In genomic region chr6:153976921-153977693, GRCh38 we compare ENCODE assay signal across 11 cellular contexts.
DNase-seq lines count a peak whose midpoint lies in the region; ATAC-seq and TF ChIP-seq lines count a peak whose summit lies in the region.
"Had no signal": no experiment of that assay in that cellular context is flagged by ENCODE, and none has a peak within 500 bp of the region (broad histone marks: within the 10 kb centered on the region; RNA-seq: fewer than 3 reads in every experiment).

No MANE protein-coding gene starts in this region.

- no peaks in the 10 kb centered on the region for H3K9me2 ChIP-seq in PC-3 (replicated peaks; ENCODE audit: low read length)

- H3K9me3 ChIP-seq in PC-3 (ENCODE audit: low read length): no peaks in the 10 kb centered on the region
- H3K9me3 ChIP-seq: esophagus muscularis mucosa had no signal

- H3K27ac ChIP-seq in PC-3 (ENCODE audit: low read length) (no peak overlapping the region), coronary artery (no peak overlapping the region)
- H3K27ac ChIP-seq: esophagus muscularis mucosa had no signal

- no peak overlapping the region for H3K9ac ChIP-seq in PC-3 (ENCODE audit: low read length)

- H3F3A ChIP-seq in PC-3 (ENCODE audit: low read length, unreplicated experiment): no peaks in the 10 kb centered on the region

- CTCF ChIA-PET in PC-3 (lab: Charles Lee): no interaction called here

- no peak overlapping the region for H3K4me3 ChIP-seq in AG10803 (ENCODE audit: low read length)
- H3K4me3 ChIP-seq in PC-3 (ENCODE audit: low read length): no peak overlapping the region
- no peak overlapping the region for H3K4me3 ChIP-seq in fibroblast of villous mesenchyme (ENCODE audit: low read depth, low read length)
- H3K4me3 ChIP-seq in coronary artery: no peak overlapping the region
- H3K4me3 ChIP-seq: esophagus muscularis mucosa had no signal

- no peaks in the 10 kb centered on the region for H3K79me2 ChIP-seq in PC-3 (ENCODE audit: low read length)

- no TSS peak for BruUV-seq in PC-3 (replicated peaks; lab: Mats Ljungman, UMichigan)

- TF ChIP-seq CTCF in AG10803 (conservative IDR thresholded peaks at IDR 0.05; ENCODE audit: low read length) (no peak), PC-3 (conservative IDR thresholded peaks at IDR 0.05; ENCODE audit: low read depth, low read length) (no peak), fibroblast of villous mesenchyme (IDR thresholded peaks at IDR 0.05; ENCODE audit: insufficient read depth, low read depth, low read length) (no peak), coronary artery (IDR thresholded peaks at IDR 0.05) (no peak)

- DNase-seq in AG10803 (ENCODE audit: low read depth) (peak; percentile 67), PC-3 (peak; percentile 8), fibroblast of villous mesenchyme (ENCODE audit: low read depth) (peak; percentile 10), amygdala (lab: John Stamatoyannopoulos, UW) (no peak), NCI-H82 (lab: John Stamatoyannopoulos, UW) (no peak), coronary artery (ENCODE audit: low spot score) (no peak)
- no peak for DNase-seq in stimulated activated CD4-positive, alpha-beta T cell treated with anti-CD3 and anti-CD28 coated beads, Interleukin-12 subunit alpha, Interleukin-12 subunit beta, amount 100 ng/mL, for 4 hours
- DNase-seq: left cardiac atrium; stimulated activated CD4-positive, alpha-beta T cell treated with anti-CD3 and anti-CD28 coated beads, Interleukin-4, amount 100 ng/mL, for 1 hour had no signal

- intact Hi-C loops in PC-3 (cut with micrococcal nuclease): no loop called here

- H2AFZ ChIP-seq in PC-3 (ENCODE audit: low read length): no peak overlapping the region

- H3K4me2 ChIP-seq in PC-3 (ENCODE audit: low read length): no peak overlapping the region

- no peaks in the 10 kb centered on the region for H4K20me1 ChIP-seq in PC-3 (ENCODE audit: low read length)

- no peaks in the 10 kb centered on the region for H3K4me1 ChIP-seq in PC-3 (ENCODE audit: insufficient read depth, low read length)
- H3K4me1 ChIP-seq: esophagus muscularis mucosa had no signal

- POLR2A ChIA-PET in PC-3 (lab: Charles Lee; ENCODE audit: unreplicated experiment): no interaction called here

- ATAC-seq in GM19351 (IDR thresholded peaks at IDR 0.05; ENCODE audit: unreplicated experiment) (peak; percentile 61), PC-3 (no peak)

- peaks cover 24% of the 10 kb centered on the region for H3K27me3 ChIP-seq in PC-3 (ENCODE audit: low read length)
- H3K27me3 ChIP-seq: esophagus muscularis mucosa had no signal

- H3K36me3 ChIP-seq in PC-3 (ENCODE audit: low read depth, low read length): no peaks in the 10 kb centered on the region
- H3K36me3 ChIP-seq: esophagus muscularis mucosa had no signal

Comparison
In these comparisons a context has a peak if more than half of its experiments do, and no peak if none do; other contexts are left out.
1. DNase-seq: peak in AG10803 (single experiment), PC-3 (single experiment) and fibroblast of villous mesenchyme (single experiment); none in amygdala (0 of 56), NCI-H82 (single experiment), stimulated activated CD4-positive, alpha-beta T cell treated with anti-CD3 and anti-CD28 coated beads, Interleukin-12 subunit alpha, Interleukin-12 subunit beta, amount 100 ng/mL, for 4 hours (single experiment) and coronary artery (single experiment).